ENCODE assay signal across 1 cellular context in genomic region chr10:113007343-113007771, GRCh38.
TF ChIP-seq lines count a peak whose summit lies in the region.

No MANE protein-coding gene starts in this region.

TF ChIP-seq in HepG2, 621 proteins besides CTCF, POLR2A, EP300 and RAD21 (continued from another document):
- TF ChIP-seq TBL1XR1 (IDR thresholded peaks at IDR 0.05; ENCODE audit: borderline replicate concordance, low read length, partially characterized antibody), result peak; percentile 99
- no peak for TF ChIP-seq ESRRA (CRISPR knock-in tag; IDR thresholded peaks at IDR 0.05; ENCODE audit: low read depth)
- peak; percentile 77; the same call in 1 of the 2 replicates for TF ChIP-seq ZSCAN9 (CRISPR knock-in tag; IDR thresholded peaks at IDR 0.05; ENCODE audit: borderline replicate concordance)
- no peak for TF ChIP-seq AGO1 (IDR thresholded peaks at IDR 0.05; ENCODE audit: low read depth, low read length, poor library complexity, severe bottlenecking)
- no peak for TF ChIP-seq ZXDC (CRISPR knock-in tag; IDR thresholded peaks at IDR 0.05)
- no peak for TF ChIP-seq FOXA1 (IDR thresholded peaks at IDR 0.05)
- peak; percentile 73 for TF ChIP-seq FOXA1 (CRISPR knock-in tag; IDR thresholded peaks at IDR 0.05)
- no peak for TF ChIP-seq EED (CRISPR knock-in tag; IDR thresholded peaks at IDR 0.05)
- peak; percentile 82 for TF ChIP-seq KDM4B (CRISPR knock-in tag; IDR thresholded peaks at IDR 0.05)
- TF ChIP-seq ZNF891 (CRISPR knock-in tag; IDR thresholded peaks at IDR 0.05), result peak; percentile 72; the same call in 1 of the 2 replicates
- TF ChIP-seq ZHX1 (CRISPR knock-in tag; IDR thresholded peaks at IDR 0.05; ENCODE audit: low read depth), result 0 out of 2 replicates have a peak, but pooled peaks have one; percentile 35
- no peak for TF ChIP-seq RFXANK (CRISPR knock-in tag; IDR thresholded peaks at IDR 0.05)
